Comparison of ENCODE assay signal across 8 cellular contexts in the genomic region with DNA sequence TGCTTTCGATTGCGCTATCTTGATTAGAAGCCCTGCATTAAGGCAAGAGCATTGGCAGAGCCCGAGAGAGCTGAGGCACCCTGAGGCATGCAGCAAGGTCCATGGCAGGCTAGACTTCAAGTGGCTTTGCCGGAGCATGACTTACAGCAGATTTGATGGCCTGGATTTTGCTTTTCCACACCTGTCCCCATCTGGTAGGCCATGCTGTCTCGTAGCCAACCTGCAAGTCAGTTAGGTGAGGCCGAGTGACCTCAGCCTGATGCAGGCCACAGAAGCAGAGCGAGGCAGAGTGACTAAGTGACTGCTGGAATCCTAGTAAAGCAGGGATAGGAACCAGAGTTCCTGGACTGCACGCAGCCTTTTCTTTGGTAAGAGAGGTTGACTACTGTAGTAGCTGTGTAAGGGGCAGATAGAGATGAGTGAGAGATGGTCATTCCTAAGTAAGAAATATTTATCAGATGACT.
DNase-seq lines count a peak whose midpoint lies in the region; ATAC-seq and TF ChIP-seq lines count a peak whose summit lies in the region.

No MANE protein-coding gene starts in this region.

- no peaks in the 10 kb centered on the region for H3K36me3 Mint-ChIP-seq in endodermal cell (ENCODE audit: low read depth)
- no peaks in the 10 kb centered on the region for H3K36me3 Mint-ChIP-seq in activated naive CD4-positive, alpha-beta T cell treated with anti-CD3 and anti-CD28 coated beads for 36 hours (ENCODE audit: low read depth)

- H3K27ac ChIP-seq in endodermal cell (ENCODE audit: low read depth, low read length) = peak overlapping the region; percentile 26
- H3K27ac ChIP-seq in mucosa of rectum (ENCODE audit: low read depth in 2 of 2, low read length in 2 of 2) = peak overlapping the region; percentile 17 to 53

- TF ChIP-seq CTCF in endodermal cell (conservative IDR thresholded peaks at IDR 0.05) = no peak

- H3K27me3 ChIP-seq in endodermal cell (ENCODE audit: control insufficient read depth, insufficient read depth, low read length, poor library complexity, severe bottlenecking) (no peaks in the 10 kb centered on the region), mucosa of rectum (ENCODE audit: control insufficient read depth in 2 of 2, insufficient read depth in 2 of 2, low read length in 2 of 2) (no peaks in the 10 kb centered on the region)

- H3K27ac Mint-ChIP-seq in endodermal cell = peak overlapping the region; percentile 52
- H3K27ac Mint-ChIP-seq in activated naive CD4-positive, alpha-beta T cell treated with anti-CD3 and anti-CD28 coated beads for 36 hours = no peak overlapping the region

- CTCF ChIA-PET in activated naive CD4-positive, alpha-beta T cell treated with anti-CD3 and anti-CD28 coated beads for 36 hours (lab: Charles Lee) = no interaction called here

- H3K36me3 ChIP-seq in endodermal cell (ENCODE audit: control insufficient read depth, insufficient read depth, low read length) = no peaks in the 10 kb centered on the region
- no peaks in the 10 kb centered on the region for H3K36me3 ChIP-seq in mucosa of rectum (ENCODE audit: control insufficient read depth in 2 of 2, insufficient read depth in 2 of 2, low read length in 2 of 2)

- DNase-seq in NCI-H524 (lab: John Stamatoyannopoulos, UW) (peak; percentile 32 to 55), NCI-H524 treated with DMSO at 0.1 percent for 48 hours (lab: John Stamatoyannopoulos, UW) (no peak), endodermal cell (no peak), anterior cingulate cortex (lab: John Stamatoyannopoulos, UW) (no peak)
- DNase-seq in activated naive CD4-positive, alpha-beta T cell treated with anti-CD3 and anti-CD28 coated beads for 36 hours = no peak

- H3K9me3 ChIP-seq in endodermal cell (ENCODE audit: control insufficient read depth, low read length) (no peaks in the 10 kb centered on the region), mucosa of rectum (ENCODE audit: control insufficient read depth in 2 of 2, low read length in 2 of 2) (no peaks in the 10 kb centered on the region)

- H3K4me3 ChIP-seq in endodermal cell (ENCODE audit: low read length) = no peak overlapping the region
- no peak overlapping the region for H3K4me3 ChIP-seq in mucosa of rectum (ENCODE audit: low read length in 2 of 2)

- ATAC-seq in GM21619 (IDR thresholded peaks at IDR 0.05; ENCODE audit: unreplicated experiment) = no peak
- no peak for ATAC-seq in GM19452 (IDR thresholded peaks at IDR 0.05; ENCODE audit: unreplicated experiment)

- H3K27me3 Mint-ChIP-seq in endodermal cell (ENCODE audit: insufficient read depth) = no peaks in the 10 kb centered on the region
- no peaks in the 10 kb centered on the region for H3K27me3 Mint-ChIP-seq in activated naive CD4-positive, alpha-beta T cell treated with anti-CD3 and anti-CD28 coated beads for 36 hours (ENCODE audit: low read depth)

- no peak overlapping the region for H3K4me3 Mint-ChIP-seq in endodermal cell
- no peak overlapping the region for H3K4me3 Mint-ChIP-seq in activated naive CD4-positive, alpha-beta T cell treated with anti-CD3 and anti-CD28 coated beads for 36 hours

- no peaks in the 10 kb centered on the region for H3K9me3 Mint-ChIP-seq in endodermal cell
- H3K9me3 Mint-ChIP-seq in activated naive CD4-positive, alpha-beta T cell treated with anti-CD3 and anti-CD28 coated beads for 36 hours = no peaks in the 10 kb centered on the region

- intact Hi-C loops in activated naive CD4-positive, alpha-beta T cell treated with anti-CD3 and anti-CD28 coated beads for 36 hours (cut with micrococcal nuclease) = no loop called here

- H3K9ac ChIP-seq in endodermal cell (ENCODE audit: extremely low read depth, low read length, poor library complexity, severe bottlenecking) (no peak overlapping the region), mucosa of rectum (ENCODE audit: low read depth in 1 of 2, low read length in 2 of 2) (no peak overlapping the region)

- H3K4me1 ChIP-seq in endodermal cell (ENCODE audit: control insufficient read depth, insufficient read depth, low read length) (peaks cover 15% of the 10 kb centered on the region), mucosa of rectum (ENCODE audit: control insufficient read depth in 2 of 2, insufficient read depth in 2 of 2, low read length in 2 of 2) (peaks cover 42 to 57% of the 10 kb centered on the region in 2 donors)

- peaks cover 47% of the 10 kb centered on the region for H3K4me1 Mint-ChIP-seq in endodermal cell
- no peaks in the 10 kb centered on the region for H3K4me1 Mint-ChIP-seq in activated naive CD4-positive, alpha-beta T cell treated with anti-CD3 and anti-CD28 coated beads for 36 hours (ENCODE audit: low read depth)

- 91 to 93% methylated on average over 7 to 8 of the region's 8 CpGs for WGBS in endodermal cell (ENCODE audit: insufficient coverage in 1 of 2, insufficient read length in 1 of 2), 2 experiments

Comparison
In these comparisons a context has a peak if more than half of its experiments do, and no peak if none do; other contexts are left out.
1. DNase-seq: peak in NCI-H524 (2 of 2); none in NCI-H524 treated with DMSO at 0.1 percent for 48 hours (single experiment), endodermal cell (single experiment), activated naive CD4-positive, alpha-beta T cell treated with anti-CD3 and anti-CD28 coated beads for 36 hours (single experiment) and anterior cingulate cortex (0 of 58).